1 cellular context compared by ENCODE assay signal in the genomic region with DNA sequence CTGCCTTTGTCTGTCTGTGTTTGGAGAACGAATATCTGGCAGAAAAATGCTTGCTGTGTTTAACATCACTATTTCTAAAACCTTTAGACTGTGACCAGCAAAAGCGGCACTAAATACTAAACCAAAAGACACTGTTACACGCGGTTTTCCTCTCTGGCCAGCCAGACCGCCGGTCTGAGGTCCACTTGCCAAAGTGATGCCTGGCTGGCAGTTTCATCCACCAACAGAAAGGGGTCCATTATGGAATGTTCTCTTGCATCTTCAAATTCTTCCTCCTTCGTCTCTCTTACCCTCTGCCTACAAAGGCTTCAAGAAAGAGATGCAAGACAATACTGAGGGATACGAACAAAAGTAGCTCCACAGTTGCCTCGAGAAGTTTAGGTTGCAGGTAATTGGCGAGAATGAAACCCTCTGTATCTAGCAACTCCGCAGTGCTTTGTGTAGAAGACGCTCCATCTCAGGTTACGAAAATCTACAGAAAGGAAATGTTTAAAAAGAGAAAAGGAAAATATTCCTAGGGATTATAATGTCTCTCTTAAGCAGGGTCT.
A peak's percentile ranks its signal among the peaks of the same experiment; 100 is the strongest.
TF ChIP-seq lines count a peak whose summit lies in the region.

No MANE protein-coding gene starts in this region.

TF ChIP-seq in HEK293, 187 proteins besides CTCF, POLR2A, EP300 and RAD21 (continued from another document):
- TF ChIP-seq, protein P1, sequence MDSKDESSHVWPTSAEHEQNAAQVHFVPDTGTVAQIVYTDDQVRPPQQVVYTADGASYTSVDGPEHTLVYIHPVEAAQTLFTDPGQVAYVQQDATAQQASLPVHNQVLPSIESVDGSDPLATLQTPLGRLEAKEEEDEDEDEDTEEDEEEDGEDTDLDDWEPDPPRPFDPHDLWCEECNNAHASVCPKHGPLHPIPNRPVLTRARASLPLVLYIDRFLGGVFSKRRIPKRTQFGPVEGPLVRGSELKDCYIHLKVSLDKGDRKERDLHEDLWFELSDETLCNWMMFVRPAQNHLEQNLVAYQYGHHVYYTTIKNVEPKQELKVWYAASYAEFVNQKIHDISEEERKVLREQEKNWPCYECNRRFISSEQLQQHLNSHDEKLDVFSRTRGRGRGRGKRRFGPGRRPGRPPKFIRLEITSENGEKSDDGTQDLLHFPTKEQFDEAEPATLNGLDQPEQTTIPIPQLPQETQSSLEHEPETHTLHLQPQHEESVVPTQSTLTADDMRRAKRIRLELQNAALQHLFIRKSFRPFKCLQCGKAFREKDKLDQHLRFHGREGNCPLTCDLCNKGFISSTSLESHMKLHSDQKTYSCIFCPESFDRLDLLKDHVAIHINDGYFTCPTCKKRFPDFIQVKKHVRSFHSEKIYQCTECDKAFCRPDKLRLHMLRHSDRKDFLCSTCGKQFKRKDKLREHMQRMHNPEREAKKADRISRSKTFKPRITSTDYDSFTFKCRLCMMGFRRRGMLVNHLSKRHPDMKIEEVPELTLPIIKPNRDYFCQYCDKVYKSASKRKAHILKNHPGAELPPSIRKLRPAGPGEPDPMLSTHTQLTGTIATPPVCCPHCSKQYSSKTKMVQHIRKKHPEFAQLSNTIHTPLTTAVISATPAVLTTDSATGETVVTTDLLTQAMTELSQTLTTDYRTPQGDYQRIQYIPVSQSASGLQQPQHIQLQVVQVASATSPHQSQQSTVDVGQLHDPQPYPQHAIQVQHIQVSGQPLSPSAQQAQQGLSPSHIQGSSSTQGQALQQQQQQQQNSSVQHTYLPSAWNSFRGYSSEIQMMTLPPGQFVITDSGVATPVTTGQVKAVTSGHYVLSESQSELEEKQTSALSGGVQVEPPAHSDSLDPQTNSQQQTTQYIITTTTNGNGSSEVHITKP (tag by site-specific recombination; IDR thresholded peaks at IDR 0.05), result peak; percentile 94
- TF ChIP-seq TRIM28 (IDR thresholded peaks at IDR 0.05; ENCODE audit: borderline replicate concordance, low read length) (peak; percentile 81; the same call in 1 of the 2 replicates), KLF16 (tag by site-specific recombination; IDR thresholded peaks at IDR 0.05) (no peak), ZNF561 (tag by site-specific recombination; IDR thresholded peaks at IDR 0.05; ENCODE audit: borderline replicate concordance) (no peak), ZNF670 (tag by site-specific recombination; IDR thresholded peaks at IDR 0.05; ENCODE audit: low read depth) (no peak), SCRT2 (tag by site-specific recombination; IDR thresholded peaks at IDR 0.05) (0 out of 2 replicates have a peak, but pooled peaks have one; percentile 44), MEIS1 (CRISPR knock-in tag; IDR thresholded peaks at IDR 0.05; ENCODE audit: borderline replicate concordance) (no peak), ZNF248 (tag by site-specific recombination; IDR thresholded peaks at IDR 0.05) (no peak)
